21 cellular contexts compared by ENCODE assay signal in the genomic region with DNA sequence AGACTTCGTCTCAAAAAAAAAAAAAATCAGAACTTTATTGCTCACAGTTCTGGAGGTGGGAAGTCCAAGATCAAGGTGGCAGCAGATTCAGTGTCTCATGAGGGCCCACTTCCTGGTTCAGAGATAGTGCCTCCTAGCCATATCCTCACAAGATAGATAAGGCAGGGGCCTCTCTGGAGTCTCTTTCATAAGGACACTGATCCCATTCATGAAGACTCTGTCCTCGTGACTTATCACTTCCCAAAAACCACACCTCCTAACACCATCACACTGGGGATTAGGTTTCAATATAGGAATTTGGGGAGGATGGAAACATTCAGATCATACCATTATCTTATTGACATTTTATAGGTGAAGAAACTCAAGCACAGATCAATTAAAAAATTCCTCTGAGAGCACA.
"Had no signal": no experiment of that assay in that cellular context is flagged by ENCODE, and none has a peak within 500 bp of the region (broad histone marks: within the 10 kb centered on the region; RNA-seq: fewer than 3 reads in every experiment).

No MANE protein-coding gene starts in this region.

- DNase-seq: dermis blood vessel endothelial cell; dorsolateral prefrontal cortex; effector CD4-positive, alpha-beta T cell; effector memory CD4-positive, alpha-beta T cell; erythroblast; foreskin keratinocyte; heart left ventricle; hypothalamus; immature natural killer cell; left cardiac atrium; left lung; left ventricle myocardium superior; lower lobe of right lung; mesenchymal stem cell; midbrain; naive thymus-derived CD4-positive, alpha-beta T cell had no signal

- H3K36me3 Mint-ChIP-seq: immature natural killer cell had no signal

- H3K27ac Mint-ChIP-seq: immature natural killer cell; naive thymus-derived CD4-positive, alpha-beta T cell had no signal

- H3K27me3 ChIP-seq: dorsolateral prefrontal cortex, gastroesophageal sphincter, heart left ventricle, left lung had no signal

- H3K9me3 Mint-ChIP-seq: immature natural killer cell had no signal

- H3K4me1 ChIP-seq: foreskin keratinocyte, heart left ventricle, left lung, lower lobe of right lung had no signal

- H3K27ac ChIP-seq: coronary artery, dorsolateral prefrontal cortex, epithelial cell of prostate, foreskin keratinocyte, gastroesophageal sphincter, heart left ventricle, hepatocyte, left lung, lower lobe of right lung had no signal

- H3K79me2 ChIP-seq: hepatocyte had no signal

- H3K9me3 ChIP-seq: gastroesophageal sphincter, left lung, lower lobe of right lung had no signal

- H3K4me3 ChIP-seq: coronary artery, dorsolateral prefrontal cortex, gastroesophageal sphincter, heart left ventricle, hepatocyte, left lung, lower lobe of right lung had no signal

- ATAC-seq: esophagus mucosa; foreskin keratinocyte; gastroesophageal sphincter; heart left ventricle; left lung; left ventricle myocardium superior; lower lobe of right lung; naive thymus-derived CD4-positive, alpha-beta T cell had no signal

- H3K36me3 ChIP-seq: gastroesophageal sphincter, heart left ventricle, left lung, lower lobe of right lung had no signal

- H3K4me3 Mint-ChIP-seq: immature natural killer cell; naive thymus-derived CD4-positive, alpha-beta T cell had no signal

- H3K4me2 ChIP-seq: hepatocyte had no signal
